Comparison of ENCODE assay signal across 9 cellular contexts in the genomic region with DNA sequence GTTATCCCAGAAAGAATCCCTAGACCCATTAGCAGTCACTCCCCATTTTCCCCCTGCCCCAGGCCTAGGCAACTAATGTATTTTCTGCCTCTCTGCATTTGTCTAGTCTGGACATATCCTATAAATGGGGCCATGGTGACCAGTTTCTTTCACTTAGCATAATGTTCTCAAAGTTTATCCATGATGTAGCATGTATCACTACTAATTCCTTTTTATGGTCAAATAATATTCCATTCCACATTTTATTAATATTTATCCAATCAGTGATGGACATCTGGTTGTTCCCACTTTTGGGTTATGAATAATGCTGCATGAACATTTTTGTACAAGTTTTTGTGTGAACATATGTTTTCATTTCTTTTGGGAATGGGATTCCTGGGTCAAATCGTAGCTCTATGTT. TPM values are rescaled to one million over a fixed set of nuclear protein-coding genes. Genes with fewer than 3 reads are reported as not detected.
DNase-seq lines count a peak whose midpoint lies in the region; ATAC-seq, FAIRE-seq and TF ChIP-seq lines count a peak whose summit lies in the region.
"Had no signal": no experiment of that assay in that cellular context is flagged by ENCODE, and none has a peak within 500 bp of the region (broad histone marks: within the 10 kb centered on the region; RNA-seq: fewer than 3 reads in every experiment).

No MANE protein-coding gene starts in this region.

- H3K36me3 ChIP-seq in mammary epithelial cell (ENCODE audit: insufficient read depth, low read length) (no peaks in the 10 kb centered on the region), thyroid gland (no peaks in the 10 kb centered on the region)

- H3K4me1 Mint-ChIP-seq in activated naive CD4-positive, alpha-beta T cell treated with anti-CD3 and anti-CD28 coated beads, Interleukin-2, amount 10 ng/mL, durations not matched to agents 7 days and 5 days: peaks cover 16% of the 10 kb centered on the region
- H3K4me1 Mint-ChIP-seq in activated naive CD4-positive, alpha-beta T cell treated with anti-CD3 and anti-CD28 coated beads for 36 hours (ENCODE audit: low read depth): peaks cover 10% of the 10 kb centered on the region
- peaks cover 16% of the 10 kb centered on the region for H3K4me1 Mint-ChIP-seq in memory B cell

- no TSS peak for BruUV-seq in mammary epithelial cell (replicated peaks; lab: Mats Ljungman, UMichigan)

- no peaks in the 10 kb centered on the region for H3K36me3 Mint-ChIP-seq in activated naive CD4-positive, alpha-beta T cell treated with anti-CD3 and anti-CD28 coated beads, Interleukin-2, amount 10 ng/mL, durations not matched to agents 7 days and 5 days
- no peaks in the 10 kb centered on the region for H3K36me3 Mint-ChIP-seq in activated naive CD4-positive, alpha-beta T cell treated with anti-CD3 and anti-CD28 coated beads for 36 hours (ENCODE audit: low read depth)
- no peaks in the 10 kb centered on the region for H3K36me3 Mint-ChIP-seq in memory B cell

- peaks cover 54% of the 10 kb centered on the region for H3K27me3 Mint-ChIP-seq in activated naive CD4-positive, alpha-beta T cell treated with anti-CD3 and anti-CD28 coated beads, Interleukin-2, amount 10 ng/mL, durations not matched to agents 7 days and 5 days
- H3K27me3 Mint-ChIP-seq in activated naive CD4-positive, alpha-beta T cell treated with anti-CD3 and anti-CD28 coated beads for 36 hours (ENCODE audit: low read depth): peaks cover 48% of the 10 kb centered on the region
- H3K27me3 Mint-ChIP-seq in memory B cell: peaks cover 4% of the 10 kb centered on the region

- H3K9me3 ChIP-seq in mammary epithelial cell (replicated peaks; ENCODE audit: insufficient read depth, low read length): no peaks in the 10 kb centered on the region
- no peaks in the 10 kb centered on the region for H3K9me3 ChIP-seq in thyroid gland

- TF ChIP-seq POLR2A in thyroid gland (IDR thresholded peaks at IDR 0.05): no peak

- H3K9ac ChIP-seq in mammary epithelial cell (ENCODE audit: insufficient read depth, low read length): peak overlapping the region; percentile 82

- H3K27ac Mint-ChIP-seq in activated naive CD4-positive, alpha-beta T cell treated with anti-CD3 and anti-CD28 coated beads, Interleukin-2, amount 10 ng/mL, durations not matched to agents 7 days and 5 days: no peak overlapping the region
- no peak overlapping the region for H3K27ac Mint-ChIP-seq in activated naive CD4-positive, alpha-beta T cell treated with anti-CD3 and anti-CD28 coated beads for 36 hours
- H3K27ac Mint-ChIP-seq in memory B cell: peak overlapping the region; percentile 89

- FAIRE-seq in D721Med (lab: Jason Lieb, UNC): no peak

- in situ Hi-C loops in mammary epithelial cell (cut with MboI; ENCODE audit: low sequenced_read_pairs in 2 of 2): no loop called here

- H3K4me3 ChIP-seq in mammary epithelial cell (replicated peaks in 1 of 3; ENCODE audit: insufficient read depth in 1 of 3, low read depth in 2 of 3, low read length in 3 of 3): peak overlapping the region; percentile 53 to 82 (median 77)
- H3K4me3 ChIP-seq in thyroid gland (replicated peaks in 1 of 3): peak overlapping the region in 1 of 3 donors; percentile 92

- H4K20me1 ChIP-seq in mammary epithelial cell (ENCODE audit: insufficient read depth, low read length): no peaks in the 10 kb centered on the region

- H3K79me2 ChIP-seq in mammary epithelial cell (ENCODE audit: insufficient read depth, low read length): peaks cover 63% of the 10 kb centered on the region

- CTCF ChIA-PET in activated naive CD4-positive, alpha-beta T cell treated with anti-CD3 and anti-CD28 coated beads, Interleukin-2, amount 10 ng/mL, durations not matched to agents 7 days and 5 days (lab: Charles Lee): interaction anchor here (1.2 kb wide), 1 partner anchor 246 kb away, joined by 3 read pairs; no protein-coding TSS in a partner anchor
- CTCF ChIA-PET in activated naive CD4-positive, alpha-beta T cell treated with anti-CD3 and anti-CD28 coated beads for 36 hours (lab: Charles Lee): interaction anchor here (0.8 to 2.1 kb wide), 3 partner anchors 213 to 257 kb away, joined by 3 to 7 read pairs (median 4); no protein-coding TSS in a partner anchor
- CTCF ChIA-PET in mammary epithelial cell (lab: Charles Lee; ENCODE audit: low non-redundant PET): no interaction called here

- no peaks in the 10 kb centered on the region for H3K9me3 Mint-ChIP-seq in activated naive CD4-positive, alpha-beta T cell treated with anti-CD3 and anti-CD28 coated beads, Interleukin-2, amount 10 ng/mL, durations not matched to agents 7 days and 5 days
- no peaks in the 10 kb centered on the region for H3K9me3 Mint-ChIP-seq in activated naive CD4-positive, alpha-beta T cell treated with anti-CD3 and anti-CD28 coated beads for 36 hours
- no peaks in the 10 kb centered on the region for H3K9me3 Mint-ChIP-seq in memory B cell

- peak overlapping the region; percentile 87 for H2AFZ ChIP-seq in mammary epithelial cell (ENCODE audit: low read depth, low read length)

- peaks cover 14% of the 10 kb centered on the region for H3K4me1 ChIP-seq in mammary epithelial cell (ENCODE audit: insufficient read depth, low read length)
- peaks cover 33 to 43% of the 10 kb centered on the region in 2 donors for H3K4me1 ChIP-seq in thyroid gland

- intact Hi-C loops in activated naive CD4-positive, alpha-beta T cell treated with anti-CD3 and anti-CD28 coated beads for 36 hours (cut with micrococcal nuclease): loop anchor here (5.0 kb wide), 2 partner anchors 340 to 345 kb away; no protein-coding TSS in a partner anchor
- intact Hi-C loops in mammary epithelial cell (cut with micrococcal nuclease) (loop anchor here (2.0 to 10.0 kb wide), 5 partner anchors 73 to 367 kb away; no protein-coding TSS in a partner anchor), thyroid gland (cut with DNase I) (no loop called here)

- ATAC-seq in memory B cell (ENCODE audit: low read depth): no peak

- H3K4me3 Mint-ChIP-seq in activated naive CD4-positive, alpha-beta T cell treated with anti-CD3 and anti-CD28 coated beads, Interleukin-2, amount 10 ng/mL, durations not matched to agents 7 days and 5 days: peak overlapping the region; percentile 25
- no peak overlapping the region for H3K4me3 Mint-ChIP-seq in activated naive CD4-positive, alpha-beta T cell treated with anti-CD3 and anti-CD28 coated beads for 36 hours
- H3K4me3 Mint-ChIP-seq in memory B cell: peak overlapping the region; percentile 87

- H3K4me2 ChIP-seq in mammary epithelial cell (ENCODE audit: insufficient read depth, low read depth, low read length): peak overlapping the region; percentile 79

- dilution Hi-C loops in mammary epithelial cell (cut with HindIII; ENCODE audit: low sequenced_read_pairs): no loop called here

- no peak for DNase-seq in activated naive CD4-positive, alpha-beta T cell treated with anti-CD3 and anti-CD28 coated beads, Interleukin-2, amount 10 ng/mL, durations not matched to agents 7 days and 5 days
- no peak for DNase-seq in activated naive CD4-positive, alpha-beta T cell treated with anti-CD3 and anti-CD28 coated beads for 36 hours
- DNase-seq in mammary epithelial cell (no peak), memory B cell (ENCODE audit: low spot score in 2 of 2) (no peak), thyroid gland (no peak), D721Med (ENCODE audit: insufficient read length, low spot score) (no peak), caudate nucleus (lab: John Stamatoyannopoulos, UW) (no peak)
- DNase-seq in activated CD4-positive, CD25-positive, alpha-beta regulatory T cell (lab: John Stamatoyannopoulos, UW): no peak
- DNase-seq: dermis blood vessel endothelial cell had no signal

- TF ChIP-seq CTCF in mammary epithelial cell (conservative IDR thresholded peaks at IDR 0.05 in 1 of 2, IDR thresholded peaks at IDR 0.05 in 1 of 2; ENCODE audit: extremely low read depth in 1 of 2, insufficient read depth in 1 of 2, low read depth in 1 of 2, low read length in 2 of 2): no peak
- no peak for TF ChIP-seq CTCF in thyroid gland (IDR thresholded peaks at IDR 0.05)
- TF ChIP-seq CTCF in D721Med (IDR thresholded peaks at IDR 0.05; ENCODE audit: insufficient read depth, missing control alignments): no peak

- no peaks in the 10 kb centered on the region for H3K27me3 ChIP-seq in mammary epithelial cell (ENCODE audit: insufficient read depth, low read length)
- H3K27me3 ChIP-seq in thyroid gland: no peaks in the 10 kb centered on the region

- H3K27ac ChIP-seq in mammary epithelial cell (ENCODE audit: insufficient read depth, low read depth, low read length): peak overlapping the region; percentile 75
- peak overlapping the region in 2 of 3 donors; percentile 96 to 99 for H3K27ac ChIP-seq in thyroid gland
- H3K27ac ChIP-seq in caudate nucleus (ENCODE audit: low read depth, low read length): no peak overlapping the region

- 92% methylated on average over 1 of the region's 1 CpG for WGBS in mammary epithelial cell (ENCODE audit: low coverage, missing lambda C conversion rate)
- 88% methylated on average over 1 of the region's 1 CpG for WGBS in thyroid gland, 2 donors

RNA-seq across cellular contexts. Expression of gene FCHO2, which starts 1.5 kb away (rescaled TPM):
- under 1 TPM; 0.54 to 0.93 TPM for total RNA-seq in activated naive CD4-positive, alpha-beta T cell treated with anti-CD3 and anti-CD28 coated beads for 36 hours
- total RNA-seq in mammary epithelial cell: 10 to 100 TPM; 15.5 to 25.5 TPM
- 9.3 TPM for polyA plus RNA-seq in mammary epithelial cell
- 11.8 TPM for polyA minus RNA-seq in mammary epithelial cell
- 10 to 100 TPM; 38.7 to 57.0 (median 46.5) TPM for total RNA-seq in thyroid gland

Comparison
In these comparisons a context has a peak if more than half of its experiments do, and no peak if none do; other contexts are left out.
1. RNA of gene FCHO2, which starts 1.5 kb away (total RNA-seq): 38.7 to 57.0 TPM in thyroid gland and 15.5 to 25.5 TPM in mammary epithelial cell; 0.54 to 0.93 TPM in activated naive CD4-positive, alpha-beta T cell treated with anti-CD3 and anti-CD28 coated beads for 36 hours; every median in the first group is over 4 times any median in the second.